1 cellular context compared by ENCODE assay signal in genomic region chr14:22887990-22888378, GRCh38.
TF ChIP-seq lines count a peak whose summit lies in the region.

No MANE protein-coding gene starts in this region.

TF ChIP-seq in WTC11, 78 proteins besides CTCF, POLR2A, EP300 and RAD21 (continued from another document):
- TF ChIP-seq ZNF532 (CRISPR knock-in tag; IDR thresholded peaks at IDR 0.05; ENCODE audit: borderline replicate concordance): no peak
- no peak for TF ChIP-seq KAT7 (CRISPR knock-in tag; IDR thresholded peaks at IDR 0.05; ENCODE audit: borderline replicate concordance)
- no peak for TF ChIP-seq ATF6 (CRISPR knock-in tag; IDR thresholded peaks at IDR 0.05)
- no peak for TF ChIP-seq SP1 (CRISPR knock-in tag; conservative IDR thresholded peaks at IDR 0.05)
